Comparison of ENCODE assay signal across 8 cellular contexts in the genomic region with DNA sequence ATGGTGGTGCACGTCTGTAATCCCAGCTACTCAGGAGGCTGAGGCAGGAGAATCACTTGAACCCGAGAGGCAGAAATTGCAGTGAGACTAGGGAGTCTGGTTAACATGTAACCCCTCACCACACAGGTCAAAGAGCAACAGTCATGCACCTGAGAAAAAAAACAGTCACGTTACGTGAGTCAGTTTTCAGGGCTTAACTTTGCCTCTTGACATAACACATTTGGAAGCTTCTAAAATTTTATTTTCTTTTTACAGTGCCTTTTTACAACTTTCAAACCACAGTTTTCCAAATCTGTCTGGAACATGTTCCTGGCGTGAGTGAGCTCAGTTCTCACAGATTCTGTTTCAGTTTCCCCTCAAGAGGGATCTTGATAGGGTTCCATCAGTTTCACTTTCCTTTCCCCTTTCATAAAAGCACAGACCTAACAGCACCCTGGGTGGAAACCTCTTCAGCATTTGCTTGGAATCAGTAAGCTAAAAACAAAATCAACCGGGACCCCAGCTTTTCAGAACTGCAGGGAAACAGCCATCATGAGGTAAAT. TPM values are rescaled to one million over a fixed set of nuclear protein-coding genes. Genes with fewer than 3 reads are reported as not detected.
DNase-seq lines count a peak whose midpoint lies in the region; ATAC-seq and TF ChIP-seq lines count a peak whose summit lies in the region.

No MANE protein-coding gene starts in this region.

- peak overlapping the region; percentile 31 for H3K4me3 ChIP-seq in ovary

- TF ChIP-seq CTCF in CD4-positive, alpha-beta T cell (IDR thresholded peaks at IDR 0.05): no peak
- TF ChIP-seq CTCF in ovary (IDR thresholded peaks at IDR 0.05): no peak

- peak overlapping the region; percentile 77 for H3K4me3 Mint-ChIP-seq in CD4-positive, alpha-beta T cell
- peak overlapping the region; percentile 64 for H3K4me3 Mint-ChIP-seq in activated CD4-positive, alpha-beta memory T cell treated with anti-CD3 and anti-CD28 coated beads for 36 hours

- H3K27ac ChIP-seq in CD4-positive, alpha-beta T cell (ENCODE audit: low read depth, low read length): peak overlapping the region; percentile 47
- H3K27ac ChIP-seq in ovary: peak overlapping the region in 1 of 2 donors; percentile 59

- no peaks in the 10 kb centered on the region for H3K27me3 ChIP-seq in CD4-positive, alpha-beta T cell (ENCODE audit: control insufficient read depth, insufficient read depth, low read length)
- H3K27me3 ChIP-seq in ovary: no peaks in the 10 kb centered on the region

- DNase-seq in CD4-positive, alpha-beta T cell: no peak
- peak; percentile 37 for DNase-seq in activated CD4-positive, alpha-beta memory T cell treated with anti-CD3 and anti-CD28 coated beads for 36 hours
- DNase-seq in fibroblast of peridontal ligament (ENCODE audit: extremely low read depth): peak; percentile 86
- DNase-seq in ovary: peak in 1 of 5 donors; percentile 27
- DNase-seq in NCI-H69 (lab: John Stamatoyannopoulos, UW): no peak
- no peak for DNase-seq in NCI-H82 treated with DMSO at 0.1 percent for 48 hours (lab: John Stamatoyannopoulos, UW; ENCODE audit: unreplicated experiment)

- POLR2A ChIA-PET in CD4-positive, alpha-beta T cell (lab: Charles Lee): interaction anchor here (0.9 to 1.4 kb wide), 6 partner anchors 9 to 369 kb away, joined by 4 to 8 read pairs (median 6); a partner anchor contains a TSS
- POLR2A ChIA-PET in activated CD4-positive, alpha-beta memory T cell treated with anti-CD3 and anti-CD28 coated beads for 36 hours (lab: Charles Lee): interaction anchor here (0.6 to 1.4 kb wide), 4 partner anchors 14 to 80 kb away, joined by 3 to 7 read pairs (median 3); a partner anchor contains a TSS

- no peak for TF ChIP-seq EP300 in ovary (IDR thresholded peaks at IDR 0.05)

- peaks cover 84% of the 10 kb centered on the region for H3K4me1 Mint-ChIP-seq in CD4-positive, alpha-beta T cell (ENCODE audit: low read depth)
- peaks cover 62% of the 10 kb centered on the region for H3K4me1 Mint-ChIP-seq in activated CD4-positive, alpha-beta memory T cell treated with anti-CD3 and anti-CD28 coated beads for 36 hours (ENCODE audit: low read depth)

- H3K9me3 Mint-ChIP-seq in CD4-positive, alpha-beta T cell: no peaks in the 10 kb centered on the region
- H3K9me3 Mint-ChIP-seq in activated CD4-positive, alpha-beta memory T cell treated with anti-CD3 and anti-CD28 coated beads for 36 hours: no peaks in the 10 kb centered on the region

- H3K4me1 ChIP-seq in ovary (ENCODE audit: insufficient read depth): peaks cover 26% of the 10 kb centered on the region

- intact Hi-C loops in CD4-positive, alpha-beta T cell (cut with DNase I, micrococcal nuclease): loop anchor here in 1 of 2 experiments (1.0 kb wide), 1 partner anchor 82 kb away; a partner anchor contains a TSS
- intact Hi-C loops in activated CD4-positive, alpha-beta memory T cell treated with anti-CD3 and anti-CD28 coated beads for 36 hours (cut with micrococcal nuclease): loop anchor here (1.0 kb wide), 1 partner anchor 473 kb away; no protein-coding TSS in a partner anchor
- intact Hi-C loops in ovary (cut with DNase I): no loop called here

- peak overlapping the region; percentile 90 for H3K27ac Mint-ChIP-seq in CD4-positive, alpha-beta T cell
- H3K27ac Mint-ChIP-seq in activated CD4-positive, alpha-beta memory T cell treated with anti-CD3 and anti-CD28 coated beads for 36 hours: peak overlapping the region; percentile 46

- H3K27me3 Mint-ChIP-seq in CD4-positive, alpha-beta T cell: no peaks in the 10 kb centered on the region
- H3K27me3 Mint-ChIP-seq in activated CD4-positive, alpha-beta memory T cell treated with anti-CD3 and anti-CD28 coated beads for 36 hours: peaks cover 20% of the 10 kb centered on the region

- 3 to 4% (median 3%) methylated on average over 6 of the region's 6 CpGs for WGBS in ovary, 3 donors

- TF ChIP-seq POLR2A in ovary (IDR thresholded peaks at IDR 0.05): no peak

- no peaks in the 10 kb centered on the region for H3K9me3 ChIP-seq in CD4-positive, alpha-beta T cell (ENCODE audit: control insufficient read depth, low read length)
- no peaks in the 10 kb centered on the region for H3K9me3 ChIP-seq in ovary

- H3K36me3 Mint-ChIP-seq in CD4-positive, alpha-beta T cell (ENCODE audit: low read depth): peaks cover 9% of the 10 kb centered on the region
- H3K36me3 Mint-ChIP-seq in activated CD4-positive, alpha-beta memory T cell treated with anti-CD3 and anti-CD28 coated beads for 36 hours: no peaks in the 10 kb centered on the region

- no peaks in the 10 kb centered on the region for H3K36me3 ChIP-seq in ovary

- CTCF ChIA-PET in CD4-positive, alpha-beta T cell (lab: Charles Lee): interaction anchor here (1.4 kb wide), 1 partner anchor 17 kb away, joined by 3 read pairs; no protein-coding TSS in a partner anchor
- CTCF ChIA-PET in activated CD4-positive, alpha-beta memory T cell treated with anti-CD3 and anti-CD28 coated beads for 36 hours (lab: Charles Lee): interaction anchor here (0.5 to 1.6 kb wide), 7 partner anchors 17 to 759 kb away, joined by 3 to 6 read pairs (median 3); a partner anchor contains a TSS

- ATAC-seq in CD4-positive, alpha-beta T cell (ENCODE audit: poor library complexity): peak; percentile 33
- peak; percentile 49 for ATAC-seq in GM19395 (IDR thresholded peaks at IDR 0.05; ENCODE audit: unreplicated experiment)
- peak; percentile 33 for ATAC-seq in HG03571 (IDR thresholded peaks at IDR 0.05; ENCODE audit: unreplicated experiment)

RNA-seq across cellular contexts. Expression of a gene that starts 4.4 kb away (rescaled TPM):
- 10 to 100 TPM; 11.5 to 12.8 TPM for total RNA-seq in CD4-positive, alpha-beta T cell
- total RNA-seq in activated CD4-positive, alpha-beta memory T cell treated with anti-CD3 and anti-CD28 coated beads for 36 hours: 10 to 100 TPM; 14.7 to 15.2 TPM
- total RNA-seq in ovary: 10 to 100 TPM in 3 of 7 donors, 1 to 10 TPM in 4; 5.7 to 16.9 (median 9.9) TPM
- 10 to 100 TPM; 22.7 to 31.5 TPM for polyA plus RNA-seq in ovary

RNA-seq across cellular contexts. Expression of a gene that starts 30.3 kb away (rescaled TPM):
- total RNA-seq in CD4-positive, alpha-beta T cell: 10 to 100 TPM; 36.9 to 38.9 TPM
- total RNA-seq in activated CD4-positive, alpha-beta memory T cell treated with anti-CD3 and anti-CD28 coated beads for 36 hours: 10 to 100 TPM; 26.6 to 27.7 TPM
- 10 to 100 TPM in 1 of 7 donors, 1 to 10 TPM in 6; 2.1 to 10.0 (median 4.8) TPM for total RNA-seq in ovary
- 10 to 100 TPM in 1 of 2 donors, 1 to 10 TPM in 1; 6.4 to 21.3 TPM for polyA plus RNA-seq in ovary

RNA-seq across cellular contexts. Expression of a gene that starts 45.7 kb away (rescaled TPM):
- under 1 TPM; 0.11 to 0.14 TPM for total RNA-seq in CD4-positive, alpha-beta T cell
- total RNA-seq in activated CD4-positive, alpha-beta memory T cell treated with anti-CD3 and anti-CD28 coated beads for 36 hours: not detected
- under 1 TPM in 1 of 7 donors, not detected in 6; 0.18 TPM for total RNA-seq in ovary
- not detected for polyA plus RNA-seq in ovary

Comparison
In these comparisons a context has a peak if more than half of its experiments do, and no peak if none do; other contexts are left out.
1. DNase-seq: peak in activated CD4-positive, alpha-beta memory T cell treated with anti-CD3 and anti-CD28 coated beads for 36 hours (single experiment) and fibroblast of peridontal ligament (single experiment); none in CD4-positive, alpha-beta T cell (0 of 10), NCI-H69 (single experiment) and NCI-H82 treated with DMSO at 0.1 percent for 48 hours (single experiment).
2. Peak in every context shown above with its lines, with median percentiles within 50 percentile points of each other: ATAC-seq.